In the genomic region with DNA sequence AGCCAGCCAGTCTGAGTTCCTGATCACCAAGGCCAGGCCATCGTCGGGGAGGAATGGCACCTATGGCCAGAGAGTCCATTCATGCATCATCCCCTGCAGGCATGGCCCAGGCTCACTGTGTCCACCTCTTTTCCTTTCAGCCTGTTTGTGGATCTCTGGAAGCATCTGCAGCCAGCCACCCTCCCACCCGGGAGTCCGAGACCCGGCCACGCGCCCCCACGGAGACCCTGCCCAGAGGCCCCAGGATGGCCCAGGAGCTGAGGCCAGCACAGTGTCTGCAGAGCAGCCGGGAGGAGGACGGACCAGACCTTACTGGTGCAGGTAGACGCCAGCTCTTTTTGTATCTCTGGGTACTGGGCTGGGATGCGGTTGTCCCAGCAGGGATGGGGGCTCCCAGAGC, we compare ENCODE assay signal across 20 cellular contexts.
DNase-seq lines count a peak whose midpoint lies in the region; ATAC-seq, FAIRE-seq and TF ChIP-seq lines count a peak whose summit lies in the region.
"Had no signal": no experiment of that assay in that cellular context is flagged by ENCODE, and none has a peak within 500 bp of the region (broad histone marks: within the 10 kb centered on the region; RNA-seq: fewer than 3 reads in every experiment).

No MANE protein-coding gene starts in this region.

- peak overlapping the region; percentile 77 for H2AK5ac ChIP-seq in neuronal stem cell (ENCODE audit: low read depth, low read length)

- no peaks in the 10 kb centered on the region for H3K27me3 ChIP-seq in neuronal stem cell (ENCODE audit: control insufficient read depth in 3 of 3, insufficient read depth in 3 of 3, low read depth in 1 of 3, low read length in 3 of 3)

- no peak overlapping the region for H4K8ac ChIP-seq in neuronal stem cell (ENCODE audit: low read depth, low read length)

- TF ChIP-seq CTCF in brain (conservative IDR thresholded peaks at IDR 0.05) (no peak), OCI-LY7 (conservative IDR thresholded peaks at IDR 0.05; ENCODE audit: low read length) (no peak)

- peak overlapping the region; percentile 46 for H2BK12ac ChIP-seq in neuronal stem cell (ENCODE audit: low read length)

- H3K27ac ChIP-seq in neuronal stem cell (replicated peaks; ENCODE audit: low read length) (no peak overlapping the region), OCI-LY7 (ENCODE audit: low read depth, low read length, poor library complexity, severe bottlenecking) (no peak overlapping the region)
- H3K27ac ChIP-seq: HL-60 had no signal

- no peak overlapping the region for H3K4me3 Mint-ChIP-seq in brain
- H3K4me3 Mint-ChIP-seq: B cell; CD4-positive, CD25-positive, alpha-beta regulatory T cell; CD8-positive, alpha-beta memory T cell; IgD-negative memory B cell had no signal

- peak overlapping the region; percentile 25 for H3K23ac ChIP-seq in neuronal stem cell (ENCODE audit: low read depth, low read length, poor library complexity)

- no peaks in the 10 kb centered on the region for H3K9me2 ChIP-seq in OCI-LY7 (ENCODE audit: insufficient read depth, low read length)

- H2AFZ ChIP-seq in neuronal stem cell (ENCODE audit: low read length): no peak overlapping the region
- no peak overlapping the region for H2AFZ ChIP-seq in OCI-LY7 (ENCODE audit: low read length)

- DNase-seq in HTR-8/SVneo (ENCODE audit: insufficient read length, low spot score): no peak
- no peak for DNase-seq in neuronal stem cell (ENCODE audit: low spot score)
- no peak for DNase-seq in OCI-LY7 (ENCODE audit: low spot score)
- DNase-seq: C1 segment of cervical spinal cord; CD4-positive, CD25-positive, alpha-beta regulatory T cell; CD8-positive, alpha-beta memory T cell; COR-L47; DMS 273 treated with DMSO at 0.1 percent for 48 hours; DMS53; DND-41; EL had no signal

- H4K91ac ChIP-seq in neuronal stem cell (ENCODE audit: low read depth, low read length, poor library complexity): no peak overlapping the region

- H3K4me3 ChIP-seq in neuronal stem cell (ENCODE audit: low read length in 2 of 2) (peak overlapping the region in 1 of 2 donors; percentile 15), OCI-LY7 (ENCODE audit: low read depth, low read length, poor library complexity, severe bottlenecking) (no peak overlapping the region)
- H3K4me3 ChIP-seq: GM12878, HAP-1 had no signal

- H3K36me3 ChIP-seq in neuronal stem cell (replicated peaks in 1 of 2; ENCODE audit: control insufficient read depth in 2 of 2, insufficient read depth in 2 of 2, low read length in 2 of 2): no peaks in the 10 kb centered on the region
- H3K36me3 ChIP-seq in OCI-LY7 (ENCODE audit: insufficient read depth, low read length): no peaks in the 10 kb centered on the region
- H3K36me3 ChIP-seq: HAP-1 had no signal

- H3K79me1 ChIP-seq in neuronal stem cell (ENCODE audit: low read depth, low read length): no peaks in the 10 kb centered on the region

- peaks cover 0 to 7% (median 0%) of the 10 kb centered on the region in 5 experiments for H3K9me3 Mint-ChIP-seq in brain
- H3K9me3 Mint-ChIP-seq: CD8-positive, alpha-beta memory T cell had no signal

- peaks cover 74% of the 10 kb centered on the region for H3K4me1 Mint-ChIP-seq in brain
- H3K4me1 Mint-ChIP-seq: B cell; CD4-positive, CD25-positive, alpha-beta regulatory T cell; CD8-positive, alpha-beta memory T cell; IgD-negative memory B cell had no signal

- POLR2A ChIA-PET in OCI-LY7 (lab: Charles Lee): no interaction called here

- H3K4me1 ChIP-seq in neuronal stem cell (ENCODE audit: control insufficient read depth in 2 of 2, insufficient read depth in 1 of 2, low read depth in 1 of 2, low read length in 2 of 2) (peaks cover 6 to 24% of the 10 kb centered on the region in 2 donors), OCI-LY7 (ENCODE audit: insufficient read depth, low read length, poor library complexity, severe bottlenecking) (peaks cover 12% of the 10 kb centered on the region)

- peak overlapping the region; percentile 92 for H2BK5ac ChIP-seq in neuronal stem cell (ENCODE audit: low read length)

- H3K14ac ChIP-seq in neuronal stem cell (ENCODE audit: low read length): no peak overlapping the region

- H2BK120ac ChIP-seq in neuronal stem cell (ENCODE audit: low read depth, low read length): no peak overlapping the region

- H3K4ac ChIP-seq in neuronal stem cell (ENCODE audit: low read length): no peak overlapping the region

- no peaks in the 10 kb centered on the region for H4K20me1 ChIP-seq in OCI-LY7 (ENCODE audit: insufficient read depth, low read length)

- peak overlapping the region; percentile 42 for H2BK15ac ChIP-seq in neuronal stem cell (ENCODE audit: low read length)

- WGBS in neuronal stem cell (ENCODE audit: extremely low coverage in 2 of 2, insufficient read length in 2 of 2, insufficient replicate concordance in 1 of 2), 2 donors: no CpG with 5 or more reads among the region's 12 CpGs

- H3K36me3 Mint-ChIP-seq in brain: peaks cover 5% of the 10 kb centered on the region
- H3K36me3 Mint-ChIP-seq: CD4-positive, CD25-positive, alpha-beta regulatory T cell; CD8-positive, alpha-beta memory T cell; IgD-negative memory B cell had no signal

- BruUV-seq in OCI-LY7 (replicated peaks; lab: Mats Ljungman, UMichigan): no TSS peak

- ATAC-seq in GM18519 (IDR thresholded peaks at IDR 0.05; ENCODE audit: low FRiP score, unreplicated experiment) (no peak), HG02759 (IDR thresholded peaks at IDR 0.05; ENCODE audit: unreplicated experiment) (no peak)
- ATAC-seq: GM12878 had no signal

- intact Hi-C loops in OCI-LY7 (cut with micrococcal nuclease; ENCODE audit: unreplicated experiment): no loop called here

- peak overlapping the region; percentile 78 for H3K18ac ChIP-seq in neuronal stem cell (ENCODE audit: low read length)

- H3K4me2 ChIP-seq in neuronal stem cell (ENCODE audit: insufficient read depth, low read length, poor library complexity, severe bottlenecking): no peak overlapping the region
- H3K4me2 ChIP-seq in OCI-LY7 (ENCODE audit: low read length): no peak overlapping the region

- H3K79me2 ChIP-seq in OCI-LY7 (ENCODE audit: insufficient read depth, low read depth, low read length): no peaks in the 10 kb centered on the region

- H3K27ac Mint-ChIP-seq in brain: peak overlapping the region in 3 of 5 experiments; percentile 25 to 52 (median 45)
- H3K27ac Mint-ChIP-seq: B cell; CD4-positive, CD25-positive, alpha-beta regulatory T cell; CD8-positive, alpha-beta memory T cell; IgD-negative memory B cell had no signal

- peaks cover 8 to 10% of the 10 kb centered on the region in 2 donors for H3K9me3 ChIP-seq in neuronal stem cell (replicated peaks in 1 of 2; ENCODE audit: control insufficient read depth in 2 of 2, insufficient read depth in 1 of 2, low read depth in 1 of 2, low read length in 2 of 2)
- H3K9me3 ChIP-seq in OCI-LY7 (ENCODE audit: low read length): no peaks in the 10 kb centered on the region

- peaks cover 4% of the 10 kb centered on the region for H3K27me3 Mint-ChIP-seq in brain
- H3K27me3 Mint-ChIP-seq: CD4-positive, CD25-positive, alpha-beta regulatory T cell had no signal

- FAIRE-seq in HTR-8/SVneo (lab: Jason Lieb, UNC): peak; percentile 58
- FAIRE-seq: GM12878, GM19239 had no signal

- CTCF ChIA-PET in OCI-LY7 (lab: Charles Lee; ENCODE audit: unreplicated experiment): no interaction called here

- no peak overlapping the region for H3K9ac ChIP-seq in neuronal stem cell (ENCODE audit: low read depth, low read length, poor library complexity)
